33 cellular contexts compared by ENCODE assay signal in the genomic region with DNA sequence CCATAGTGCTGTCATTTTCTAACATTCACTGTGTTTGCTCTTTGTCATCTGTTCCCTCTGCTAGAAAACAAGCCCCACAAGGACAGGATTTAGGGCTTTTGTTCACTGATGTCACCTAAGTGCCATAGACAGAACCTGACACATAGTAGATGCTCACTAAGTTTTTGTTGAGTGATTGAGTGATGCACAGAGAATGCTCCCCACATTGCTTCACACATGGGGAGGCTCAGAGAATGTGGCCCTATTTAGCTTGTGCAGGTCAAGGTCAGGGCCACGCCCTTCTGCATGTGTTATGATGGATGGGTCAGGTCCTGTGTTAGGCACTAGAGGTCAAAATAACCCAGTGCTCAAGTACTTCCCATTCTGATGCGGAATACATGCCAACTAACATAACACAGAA. TPM values are rescaled to one million over a fixed set of nuclear protein-coding genes. Genes with fewer than 3 reads are reported as not detected.
"Had no signal": no experiment of that assay in that cellular context is flagged by ENCODE, and none has a peak within 500 bp of the region (broad histone marks: within the 10 kb centered on the region; RNA-seq: fewer than 3 reads in every experiment).

No MANE protein-coding gene starts in this region.

- H3K4me1 ChIP-seq: body of pancreas, breast epithelium had no signal

- H3K4me3 ChIP-seq: body of pancreas, breast epithelium had no signal

- H3K9me3 ChIP-seq: body of pancreas, breast epithelium had no signal

- DNase-seq: activated B cell treated with CpG ODN at 0.5 μM for 24 hours; activated CD4-positive, alpha-beta memory T cell treated with anti-CD3 and anti-CD28 coated beads for 36 hours; activated CD4-positive, alpha-beta T cell treated with anti-CD3 and anti-CD28 coated beads for 4 hours; activated CD4-positive, alpha-beta T cell treated with anti-CD3 and anti-CD28 coated beads, Interleukin-2, amount 10 ng/mL, durations not matched to agents 24 days and 14 days; activated CD4-positive, alpha-beta T cell treated with anti-CD3 and anti-CD28 coated beads, Interleukin-2, amount 50 U/mL, for 1 hour; activated CD4-positive, alpha-beta T cell treated with anti-CD3 and anti-CD28 coated beads, Interleukin-2, amount 50 U/mL, for 4 hours; activated CD4-positive, CD25-positive, alpha-beta regulatory T cell treated with anti-CD3 and anti-CD28 coated beads, Interleukin-2, amount 50 U/mL, for 72 hours; activated CD8-positive, alpha-beta memory T cell treated with anti-CD3 and anti-CD28 coated beads, Interleukin-2, amount 50 U/mL, for 4 hours; activated CD8-positive, alpha-beta T cell treated with anti-CD3 and anti-CD28 coated beads for 36 hours; activated effector memory CD4-positive, alpha-beta T cell treated with anti-CD3 and anti-CD28 coated beads, Interleukin-2, amount 50 U/mL, for 16 hours; activated gamma-delta T cell treated with Interleukin-2 at 50 U/mL for 16 hours; activated naive CD4-positive, alpha-beta T cell; activated naive CD4-positive, alpha-beta T cell treated with anti-CD3 and anti-CD28 coated beads for 36 hours; activated naive CD4-positive, alpha-beta T cell treated with anti-CD3 and anti-CD28 coated beads, Interleukin-2, amount 50 U/mL, for 16 hours; activated naive CD8-positive, alpha-beta T cell treated with anti-CD3 and anti-CD28 coated beads for 36 hours; activated T-cell treated with anti-CD3 and anti-CD28 coated beads for 4 hours; activated T-cell treated with anti-CD3 and anti-CD28 coated beads, Interleukin-2, amount 50 U/mL, for 1 hour; activated T-cell treated with anti-CD3 and anti-CD28 coated beads, Interleukin-2, amount 50 U/mL, for 4 hours; activated T-cell treated with anti-CD3 and anti-CD28 coated beads, Interleukin-2, amount 50 U/mL, for 72 hours; body of pancreas; brain microvascular endothelial cell; central memory CD4-positive, alpha-beta T cell; T-helper 2 cell; T-helper 9 cell had no signal

- H3K27ac Mint-ChIP-seq: activated B cell treated with CpG ODN at 0.5 μM for 24 hours; activated CD4-positive, alpha-beta memory T cell treated with anti-CD3 and anti-CD28 coated beads for 36 hours; activated CD4-positive, alpha-beta T cell treated with anti-CD3 and anti-CD28 coated beads, Interleukin-2, amount 10 ng/mL, durations not matched to agents 24 days and 14 days; activated CD8-positive, alpha-beta T cell treated with anti-CD3 and anti-CD28 coated beads for 36 hours; activated naive CD4-positive, alpha-beta T cell treated with anti-CD3 and anti-CD28 coated beads for 36 hours; activated naive CD4-positive, alpha-beta T cell treated with anti-CD3 and anti-CD28 coated beads, Interleukin-2, amount 50 U/mL, for 72 hours; activated naive CD8-positive, alpha-beta T cell treated with anti-CD3 and anti-CD28 coated beads for 36 hours; activated T-cell treated with anti-CD3 and anti-CD28 coated beads, Interleukin-2, amount 50 U/mL, for 72 hours; activated T-helper 1 cell treated with anti-CD3 and anti-CD28 coated beads, Interleukin-12 subunit alpha, Interleukin-12 subunit beta, Interleukin-2, Interleukin-4 antibody, amounts not matched to agents 30 ng/mL and 10 ng/mL and 1 ng/mL, durations not matched to agents 14 hours and 24 hours and 36 hours; activated T-helper 17 cell treated with anti-CD3 and anti-CD28 coated beads, Interleukin-2, amount 50 U/mL, for 72 hours; T-helper 2 cell treated with Interferon-gamma antibody and Interleukin-4, amounts not matched to agents 5 μg/mL and 100 μg/mL, for 36 hours had no signal

- H3K4me1 Mint-ChIP-seq: activated B cell treated with CpG ODN at 0.5 μM for 24 hours; activated CD4-positive, alpha-beta T cell treated with anti-CD3 and anti-CD28 coated beads, Interleukin-2, amount 10 ng/mL, durations not matched to agents 24 days and 14 days; activated T-helper 17 cell treated with anti-CD3 and anti-CD28 coated beads, Interleukin-2, amount 50 U/mL, for 72 hours had no signal

- H3K4me3 Mint-ChIP-seq: activated B cell treated with CpG ODN at 0.5 μM for 24 hours; activated CD4-positive, alpha-beta memory T cell treated with anti-CD3 and anti-CD28 coated beads for 36 hours; activated CD4-positive, alpha-beta T cell treated with anti-CD3 and anti-CD28 coated beads, Interleukin-2, amount 10 ng/mL, durations not matched to agents 24 days and 14 days; activated CD8-positive, alpha-beta T cell treated with anti-CD3 and anti-CD28 coated beads for 36 hours; activated naive CD4-positive, alpha-beta T cell treated with anti-CD3 and anti-CD28 coated beads for 36 hours; activated naive CD8-positive, alpha-beta T cell treated with anti-CD3 and anti-CD28 coated beads for 36 hours; activated T-cell treated with anti-CD3 and anti-CD28 coated beads, Interleukin-2, amount 50 U/mL, for 4 hours; activated T-cell treated with anti-CD3 and anti-CD28 coated beads, Interleukin-2, amount 50 U/mL, for 72 hours; activated T-helper 1 cell treated with anti-CD3 and anti-CD28 coated beads, Interleukin-12 subunit alpha, Interleukin-12 subunit beta, Interleukin-2, Interleukin-4 antibody, amounts not matched to agents 30 ng/mL and 10 ng/mL and 1 ng/mL, durations not matched to agents 14 hours and 24 hours and 36 hours; activated T-helper 17 cell treated with anti-CD3 and anti-CD28 coated beads, Interleukin-2, amount 50 U/mL, for 72 hours; T-helper 2 cell treated with Interferon-gamma antibody and Interleukin-4, amounts not matched to agents 5 μg/mL and 100 μg/mL, for 36 hours had no signal

- H3K36me3 Mint-ChIP-seq: activated CD4-positive, alpha-beta memory T cell treated with anti-CD3 and anti-CD28 coated beads for 36 hours; activated naive CD4-positive, alpha-beta T cell treated with anti-CD3 and anti-CD28 coated beads, Interleukin-2, amount 50 U/mL, for 72 hours; activated naive CD8-positive, alpha-beta T cell treated with anti-CD3 and anti-CD28 coated beads for 36 hours had no signal

- FAIRE-seq: astrocyte, colon, TTC549 had no signal

- H3K36me3 ChIP-seq: brain microvascular endothelial cell, breast epithelium had no signal

- H3K27ac ChIP-seq: body of pancreas, brain microvascular endothelial cell, breast epithelium, VCaP had no signal

- ATAC-seq: activated CD8-positive, alpha-beta T cell treated with anti-CD3 and anti-CD28 coated beads for 36 hours; activated naive CD4-positive, alpha-beta T cell treated with anti-CD3 and anti-CD28 coated beads, Interleukin-2, amount 50 U/mL, for 72 hours; activated T-cell treated with anti-CD3 and anti-CD28 coated beads, Interleukin-2, amount 50 U/mL, for 4 hours; activated T-cell treated with anti-CD3 and anti-CD28 coated beads, Interleukin-2, amount 50 U/mL, for 72 hours; activated T-helper 17 cell treated with anti-CD3 and anti-CD28 coated beads, Interleukin-2, amount 50 U/mL, for 72 hours; body of pancreas had no signal

- H3K27me3 ChIP-seq: body of pancreas, brain microvascular endothelial cell, breast epithelium had no signal

RNA-seq across cellular contexts. Expression of gene TSKU, which starts 33.1 kb away (rescaled TPM):
- total RNA-seq: activated B cell treated with CpG ODN at 0.5 μM for 24 hours had no signal
